Comparison of ENCODE assay signal across 12 cellular contexts in genomic region chr13:44713793-44714469, GRCh38.
DNase-seq lines count a peak whose midpoint lies in the region; ATAC-seq and TF ChIP-seq lines count a peak whose summit lies in the region.
"Had no signal": no experiment of that assay in that cellular context is flagged by ENCODE, and none has a peak within 500 bp of the region (broad histone marks: within the 10 kb centered on the region; RNA-seq: fewer than 3 reads in every experiment).

No MANE protein-coding gene starts in this region.

- intact Hi-C loops in Calu3 (cut with micrococcal nuclease; ENCODE audit: unreplicated experiment) = loop anchor here (10.0 kb wide), 1 partner anchor 101 kb away; no protein-coding TSS in a partner anchor

- H3K27ac Mint-ChIP-seq in Calu3 (ENCODE audit: unreplicated experiment) = no peak overlapping the region
- H3K27ac Mint-ChIP-seq: activated CD8-positive, alpha-beta T cell treated with anti-CD3 and anti-CD28 coated beads for 36 hours; nephron progenitor cell had no signal

- no peak overlapping the region for H3K4me3 Mint-ChIP-seq in Calu3 (ENCODE audit: low read depth, unreplicated experiment)
- H3K4me3 Mint-ChIP-seq: activated CD8-positive, alpha-beta T cell treated with anti-CD3 and anti-CD28 coated beads for 36 hours; nephron progenitor cell had no signal

- peaks cover 19% of the 10 kb centered on the region for H3K4me1 Mint-ChIP-seq in Calu3 (ENCODE audit: low read depth, unreplicated experiment)

- H3K9me3 Mint-ChIP-seq in Calu3 (ENCODE audit: low read depth, unreplicated experiment) = no peaks in the 10 kb centered on the region
- H3K9me3 Mint-ChIP-seq: activated CD8-positive, alpha-beta T cell treated with anti-CD3 and anti-CD28 coated beads for 36 hours had no signal

- CTCF ChIA-PET in Calu3 (lab: Charles Lee) = interaction anchor here (0.6 to 1.7 kb wide), 2 partner anchors 15 to 204 kb away, joined by 4 read pairs; no protein-coding TSS in a partner anchor

- no peak for TF ChIP-seq CTCF in Calu3 (IDR thresholded peaks at IDR 0.05; ENCODE audit: unreplicated experiment)
- no peak for TF ChIP-seq CTCF in omental fat pad (IDR thresholded peaks at IDR 0.05)

- H3K36me3 Mint-ChIP-seq in Calu3 (ENCODE audit: insufficient read depth, unreplicated experiment) = no peaks in the 10 kb centered on the region

- DNase-seq in Calu3 (peak; percentile 43), RKO (ENCODE audit: low spot score) (peak; percentile 96), epithelial cell of prostate (ENCODE audit: low read depth, low spot score) (peak; percentile 60), omental fat pad (ENCODE audit: low spot score) (no peak), activated gamma-delta T cell treated with Interleukin-2 at 50 U/mL for 16 hours (no peak)
- no peak for DNase-seq in activated CD4-positive, alpha-beta T cell treated with anti-CD3 and anti-CD28 coated beads, Interleukin-2, amount 50 U/mL, for 48 hours
- DNase-seq: activated CD8-positive, alpha-beta T cell treated with anti-CD3 and anti-CD28 coated beads for 36 hours; effector CD4-positive, alpha-beta T cell; NCI-H82; nephron progenitor cell had no signal

- ATAC-seq in omental fat pad (ENCODE audit: low FRiP score) = peak; percentile 54
- ATAC-seq in HG02970 (IDR thresholded peaks at IDR 0.05; ENCODE audit: low FRiP score, unreplicated experiment) = no peak
- ATAC-seq in HG03108 (IDR thresholded peaks at IDR 0.05; ENCODE audit: unreplicated experiment) = no peak
- ATAC-seq: activated CD8-positive, alpha-beta T cell treated with anti-CD3 and anti-CD28 coated beads for 36 hours had no signal

- no peaks in the 10 kb centered on the region for H3K27me3 Mint-ChIP-seq in Calu3 (ENCODE audit: unreplicated experiment)

- peak overlapping the region; percentile 91 for H3K27ac ChIP-seq in epithelial cell of prostate

- BruUV-seq in Calu3 (replicated peaks; lab: Mats Ljungman, UMichigan) = no TSS peak

Comparison
In these comparisons a context has a peak if more than half of its experiments do, and no peak if none do; other contexts are left out.
1. DNase-seq: peak in Calu3 (single experiment), RKO (single experiment) and epithelial cell of prostate (single experiment); none in omental fat pad (single experiment), activated CD4-positive, alpha-beta T cell treated with anti-CD3 and anti-CD28 coated beads, Interleukin-2, amount 50 U/mL, for 48 hours (0 of 2) and activated gamma-delta T cell treated with Interleukin-2 at 50 U/mL for 16 hours (single experiment).